In genomic region chr2:240397924-240398611, GRCh38 we compare ENCODE assay signal across 16 cellular contexts. TPM values are rescaled to one million over a fixed set of nuclear protein-coding genes. Genes with fewer than 3 reads are reported as not detected.
DNase-seq lines count a peak whose midpoint lies in the region; TF ChIP-seq lines count a peak whose summit lies in the region.
"Had no signal": no experiment of that assay in that cellular context is flagged by ENCODE, and none has a peak within 500 bp of the region (broad histone marks: within the 10 kb centered on the region; RNA-seq: fewer than 3 reads in every experiment).

No MANE protein-coding gene starts in this region.

- H3K27ac ChIP-seq in osteoblast (ENCODE audit: low read depth, low read length): no peak overlapping the region
- H3K27ac ChIP-seq: coronary artery had no signal

- H3K4me3 ChIP-seq in fibroblast of the aortic adventitia (ENCODE audit: low read depth, low read length) (no peak overlapping the region), osteoblast (ENCODE audit: insufficient read depth, low read length) (no peak overlapping the region)
- H3K4me3 ChIP-seq: coronary artery had no signal

- peaks cover 43% of the 10 kb centered on the region for H3K4me1 Mint-ChIP-seq in osteocyte (ENCODE audit: unreplicated experiment)

- no peaks in the 10 kb centered on the region for H3K36me3 ChIP-seq in osteoblast (ENCODE audit: insufficient read depth, low read length)

- peak; percentile 15 for DNase-seq in GM03348 (ENCODE audit: low spot score)
- DNase-seq in amniotic epithelial cell (ENCODE audit: low read depth): peak; percentile 45
- peak; percentile 12 for DNase-seq in fibroblast of the aortic adventitia (ENCODE audit: low read depth)
- peak; percentile 88 for DNase-seq in osteoblast (ENCODE audit: insufficient read length, low spot score, missing footprints)
- no peak for DNase-seq in mucosa of gallbladder (ENCODE audit: low spot score)
- DNase-seq in dedifferentiated amniotic fluid mesenchymal stem cell (ENCODE audit: extremely low spot score): no peak
- DNase-seq in osteocyte (ENCODE audit: extremely low spot score, unreplicated experiment): no peak
- DNase-seq: activated CD4-positive, CD25-positive, alpha-beta regulatory T cell; activated naive CD4-positive, alpha-beta T cell; anterior cingulate cortex; GDM1; glutamatergic neuron; mesendoderm; NCI-H187 treated with DMSO at 0.1 percent for 48 hours; right cardiac atrium had no signal

- no peaks in the 10 kb centered on the region for H3K27me3 Mint-ChIP-seq in osteocyte (ENCODE audit: unreplicated experiment)

- H3K27ac Mint-ChIP-seq in osteocyte (ENCODE audit: unreplicated experiment): no peak overlapping the region

- H3K4me1 ChIP-seq in osteoblast (ENCODE audit: insufficient read depth, low read length): no peaks in the 10 kb centered on the region

- no peaks in the 10 kb centered on the region for H3K9me3 ChIP-seq in osteoblast (ENCODE audit: low read depth, low read length)

- H3K4me3 Mint-ChIP-seq in osteocyte (ENCODE audit: unreplicated experiment): no peak overlapping the region

- no peak overlapping the region for H3K4me2 ChIP-seq in osteoblast (ENCODE audit: insufficient read depth, low read length)

- no peaks in the 10 kb centered on the region for H3K9me3 Mint-ChIP-seq in osteocyte (ENCODE audit: unreplicated experiment)

- no peaks in the 10 kb centered on the region for H3K79me2 ChIP-seq in osteoblast (ENCODE audit: insufficient read depth, low read length)

- H4K20me1 ChIP-seq in osteoblast (ENCODE audit: insufficient read depth, low read length): no peaks in the 10 kb centered on the region

- H2AFZ ChIP-seq in osteoblast (ENCODE audit: low read length): no peak overlapping the region

- TF ChIP-seq CTCF in fibroblast of the aortic adventitia (IDR thresholded peaks at IDR 0.05; ENCODE audit: insufficient read depth, low read length): peak; percentile 17
- TF ChIP-seq CTCF in osteoblast (IDR thresholded peaks at IDR 0.05; ENCODE audit: extremely low read depth, low read depth, low read length): no peak
- no peak for TF ChIP-seq CTCF in osteocyte (IDR thresholded peaks at IDR 0.05)

- no peaks in the 10 kb centered on the region for H3K36me3 Mint-ChIP-seq in osteocyte (ENCODE audit: unreplicated experiment)

- no peaks in the 10 kb centered on the region for H3K27me3 ChIP-seq in osteoblast (ENCODE audit: insufficient read depth, low read length)

RNA-seq across cellular contexts. Expression of gene GPC1, which starts 37.4 kb away (rescaled TPM):
- 44.7 and 69.6 TPM in 2 replicates for total RNA-seq in fibroblast of the aortic adventitia (ENCODE audit: low replicate concordance)
- 44.8 and 54.3 TPM in 2 replicates for total RNA-seq in osteoblast
- total RNA-seq in mucosa of gallbladder: 65.7 TPM
- total RNA-seq in osteocyte: 148 and 149 TPM in 2 replicates

Comparison
In these comparisons a context has a peak if more than half of its experiments do, and no peak if none do; other contexts are left out.
1. DNase-seq: peak in GM03348 (single experiment), amniotic epithelial cell (single experiment), fibroblast of the aortic adventitia (single experiment) and osteoblast (single experiment); none in mucosa of gallbladder (single experiment), dedifferentiated amniotic fluid mesenchymal stem cell (single experiment) and osteocyte (single experiment).